ENCODE assay signal across 8 cellular contexts in genomic region chr14:55354500-55354899, GRCh38. TPM values are rescaled to one million over a fixed set of nuclear protein-coding genes. Genes with fewer than 3 reads are reported as not detected.
A peak's percentile ranks its signal among the peaks of the same experiment; 100 is the strongest.
DNase-seq lines count a peak whose midpoint lies in the region; ATAC-seq and TF ChIP-seq lines count a peak whose summit lies in the region.

No MANE protein-coding gene starts in this region.

- peaks cover 24 to 39% (median 30%) of the 10 kb centered on the region in 4 donors for H3K4me1 Mint-ChIP-seq in CD4-positive, alpha-beta memory T cell

- POLR2A ChIA-PET in CD4-positive, alpha-beta memory T cell (lab: Charles Lee; ENCODE audit: partially characterized antibody): interaction anchor here (0.6 to 4.5 kb wide), 13 partner anchors 9 to 141 kb away, joined by 3 to 61 read pairs (median 5); partner anchors contain the start of gene FBXO34

- H3K4me3 Mint-ChIP-seq in CD4-positive, alpha-beta memory T cell: peak overlapping the region; percentile 67 to 92 (median 83)

- H3K27me3 Mint-ChIP-seq in CD4-positive, alpha-beta memory T cell: no peaks in the 10 kb centered on the region

- H3K27me3 ChIP-seq in CD4-positive, alpha-beta memory T cell (ENCODE audit: insufficient read depth, low read length): no peaks in the 10 kb centered on the region
- H3K27me3 ChIP-seq in smooth muscle cell (ENCODE audit: low read depth): no peaks in the 10 kb centered on the region

- H3K79me2 ChIP-seq in smooth muscle cell (ENCODE audit: low read depth): no peaks in the 10 kb centered on the region

- no peaks in the 10 kb centered on the region for H3K9me3 Mint-ChIP-seq in CD4-positive, alpha-beta memory T cell

- peak overlapping the region; percentile 62 for H3K27ac ChIP-seq in CD4-positive, alpha-beta memory T cell (ENCODE audit: low read depth, low read length)
- H3K27ac ChIP-seq in smooth muscle cell (ENCODE audit: low read depth): no peak overlapping the region

- ATAC-seq in GM21447 (IDR thresholded peaks at IDR 0.05; ENCODE audit: unreplicated experiment) (peak; percentile 75), HG02973 (IDR thresholded peaks at IDR 0.05; ENCODE audit: unreplicated experiment) (no peak)

- 57% methylated on average over 5 of the region's 5 CpGs for whole genome bisulfite sequencing in smooth muscle cell (ENCODE audit: low lambda C conversion rate)

- in situ Hi-C loops in astrocyte of the spinal cord (cut with HindIII; ENCODE audit: low sequenced_read_pairs): no loop called here

- peak overlapping the region; percentile 92 to 98 (median 96) for H3K27ac Mint-ChIP-seq in CD4-positive, alpha-beta memory T cell

- TF ChIP-seq POLR2A in NB4 (IDR thresholded peaks at IDR 0.05; ENCODE audit: extremely low read depth, insufficient read length): no peak

- H3K4me2 ChIP-seq in smooth muscle cell: no peak overlapping the region

- peaks cover 12% of the 10 kb centered on the region for H3K36me3 ChIP-seq in CD4-positive, alpha-beta memory T cell (ENCODE audit: insufficient read depth, low read length)
- no peaks in the 10 kb centered on the region for H3K36me3 ChIP-seq in smooth muscle cell (ENCODE audit: low read depth)

- peak; percentile 76 to 87 (median 79) for DNase-seq in CD4-positive, alpha-beta memory T cell
- DNase-seq in NB4 (ENCODE audit: low read depth) (peak; percentile 61), T follicular helper cell (ENCODE audit: low read depth) (peak; percentile 67), astrocyte of the spinal cord (ENCODE audit: low read depth, low spot score) (peak; percentile 50), iPS DF 19.7 (ENCODE audit: low read depth, low spot score) (peak; percentile 47), smooth muscle cell (lab: John Stamatoyannopoulos, UW; ENCODE audit: unreplicated experiment) (no peak)

- peaks cover 5 to 31% of the 10 kb centered on the region in 2 donors for H3K36me3 Mint-ChIP-seq in CD4-positive, alpha-beta memory T cell

- H3K9ac ChIP-seq in smooth muscle cell (ENCODE audit: low read depth): no peak overlapping the region

- no peaks in the 10 kb centered on the region for H3K9me3 ChIP-seq in CD4-positive, alpha-beta memory T cell (ENCODE audit: control insufficient read depth in 1 of 2, low read length in 2 of 2)
- no peaks in the 10 kb centered on the region for H3K9me3 ChIP-seq in smooth muscle cell (replicated peaks; ENCODE audit: low read depth)

- CTCF ChIA-PET in CD4-positive, alpha-beta memory T cell (lab: Charles Lee; ENCODE audit: partially characterized antibody): interaction anchor here (0.8 to 14.0 kb wide), 42 partner anchors 9 to 252 kb away, joined by 3 to 348 read pairs (median 5); partner anchors contain the start of genes ATG14 and FBXO34

- H3K4me1 ChIP-seq in CD4-positive, alpha-beta memory T cell (ENCODE audit: insufficient read depth, low read length): peaks cover 36% of the 10 kb centered on the region
- H3K4me1 ChIP-seq in smooth muscle cell (ENCODE audit: low read depth): peaks cover 3% of the 10 kb centered on the region

- H4K20me1 ChIP-seq in smooth muscle cell (ENCODE audit: low read depth): peaks cover 46% of the 10 kb centered on the region

- peak overlapping the region in 1 of 2 donors; percentile 35 for H3K4me3 ChIP-seq in CD4-positive, alpha-beta memory T cell (ENCODE audit: low read length in 2 of 2)
- H3K4me3 ChIP-seq in NB4 (ENCODE audit: low read depth, low read length) (no peak overlapping the region), astrocyte of the spinal cord (ENCODE audit: low read depth, low read length) (no peak overlapping the region), smooth muscle cell (no peak overlapping the region)

- TF ChIP-seq CTCF in NB4 (IDR thresholded peaks at IDR 0.05; ENCODE audit: low read depth, low read length) (peak; percentile 67), astrocyte of the spinal cord (IDR thresholded peaks at IDR 0.05; ENCODE audit: low read depth, low read length) (peak; percentile 78), smooth muscle cell (IDR thresholded peaks at IDR 0.05; ENCODE audit: borderline replicate concordance, insufficient read depth, poor library complexity, severe bottlenecking) (peak; percentile 47)

- no peaks in the 10 kb centered on the region for H3F3A ChIP-seq in smooth muscle cell (ENCODE audit: low read depth)

- intact Hi-C loops in CD4-positive, alpha-beta memory T cell (cut with micrococcal nuclease): loop anchor here (1.0 to 5.0 kb wide), 7 partner anchors 21 to 265 kb away; partner anchors contain the start of gene FBXO34

- no peak overlapping the region for H2AFZ ChIP-seq in smooth muscle cell (ENCODE audit: low read depth)

RNA-seq across cellular contexts. Expression of gene ATG14, which starts 57.1 kb away (rescaled TPM):
- total RNA-seq in CD4-positive, alpha-beta memory T cell: 10 to 100 TPM; 18.3 to 18.4 TPM
- 1 to 10 TPM; 2.5 to 8.3 TPM for polyA plus RNA-seq in CD4-positive, alpha-beta memory T cell
- 11.6 and 14.0 TPM in 2 replicates for total RNA-seq in smooth muscle cell
- 3.2 and 3.7 TPM in 2 replicates for polyA plus RNA-seq in smooth muscle cell
